ENCODE assay signal across 1 cellular context in genomic region chr1:24904731-24905354, GRCh38.
TF ChIP-seq lines count a peak whose summit lies in the region.

No MANE protein-coding gene starts in this region.

TF ChIP-seq in GM23338, 12 proteins besides CTCF, POLR2A, EP300 and RAD21 (continued from another document):
- TF ChIP-seq, protein P1, sequence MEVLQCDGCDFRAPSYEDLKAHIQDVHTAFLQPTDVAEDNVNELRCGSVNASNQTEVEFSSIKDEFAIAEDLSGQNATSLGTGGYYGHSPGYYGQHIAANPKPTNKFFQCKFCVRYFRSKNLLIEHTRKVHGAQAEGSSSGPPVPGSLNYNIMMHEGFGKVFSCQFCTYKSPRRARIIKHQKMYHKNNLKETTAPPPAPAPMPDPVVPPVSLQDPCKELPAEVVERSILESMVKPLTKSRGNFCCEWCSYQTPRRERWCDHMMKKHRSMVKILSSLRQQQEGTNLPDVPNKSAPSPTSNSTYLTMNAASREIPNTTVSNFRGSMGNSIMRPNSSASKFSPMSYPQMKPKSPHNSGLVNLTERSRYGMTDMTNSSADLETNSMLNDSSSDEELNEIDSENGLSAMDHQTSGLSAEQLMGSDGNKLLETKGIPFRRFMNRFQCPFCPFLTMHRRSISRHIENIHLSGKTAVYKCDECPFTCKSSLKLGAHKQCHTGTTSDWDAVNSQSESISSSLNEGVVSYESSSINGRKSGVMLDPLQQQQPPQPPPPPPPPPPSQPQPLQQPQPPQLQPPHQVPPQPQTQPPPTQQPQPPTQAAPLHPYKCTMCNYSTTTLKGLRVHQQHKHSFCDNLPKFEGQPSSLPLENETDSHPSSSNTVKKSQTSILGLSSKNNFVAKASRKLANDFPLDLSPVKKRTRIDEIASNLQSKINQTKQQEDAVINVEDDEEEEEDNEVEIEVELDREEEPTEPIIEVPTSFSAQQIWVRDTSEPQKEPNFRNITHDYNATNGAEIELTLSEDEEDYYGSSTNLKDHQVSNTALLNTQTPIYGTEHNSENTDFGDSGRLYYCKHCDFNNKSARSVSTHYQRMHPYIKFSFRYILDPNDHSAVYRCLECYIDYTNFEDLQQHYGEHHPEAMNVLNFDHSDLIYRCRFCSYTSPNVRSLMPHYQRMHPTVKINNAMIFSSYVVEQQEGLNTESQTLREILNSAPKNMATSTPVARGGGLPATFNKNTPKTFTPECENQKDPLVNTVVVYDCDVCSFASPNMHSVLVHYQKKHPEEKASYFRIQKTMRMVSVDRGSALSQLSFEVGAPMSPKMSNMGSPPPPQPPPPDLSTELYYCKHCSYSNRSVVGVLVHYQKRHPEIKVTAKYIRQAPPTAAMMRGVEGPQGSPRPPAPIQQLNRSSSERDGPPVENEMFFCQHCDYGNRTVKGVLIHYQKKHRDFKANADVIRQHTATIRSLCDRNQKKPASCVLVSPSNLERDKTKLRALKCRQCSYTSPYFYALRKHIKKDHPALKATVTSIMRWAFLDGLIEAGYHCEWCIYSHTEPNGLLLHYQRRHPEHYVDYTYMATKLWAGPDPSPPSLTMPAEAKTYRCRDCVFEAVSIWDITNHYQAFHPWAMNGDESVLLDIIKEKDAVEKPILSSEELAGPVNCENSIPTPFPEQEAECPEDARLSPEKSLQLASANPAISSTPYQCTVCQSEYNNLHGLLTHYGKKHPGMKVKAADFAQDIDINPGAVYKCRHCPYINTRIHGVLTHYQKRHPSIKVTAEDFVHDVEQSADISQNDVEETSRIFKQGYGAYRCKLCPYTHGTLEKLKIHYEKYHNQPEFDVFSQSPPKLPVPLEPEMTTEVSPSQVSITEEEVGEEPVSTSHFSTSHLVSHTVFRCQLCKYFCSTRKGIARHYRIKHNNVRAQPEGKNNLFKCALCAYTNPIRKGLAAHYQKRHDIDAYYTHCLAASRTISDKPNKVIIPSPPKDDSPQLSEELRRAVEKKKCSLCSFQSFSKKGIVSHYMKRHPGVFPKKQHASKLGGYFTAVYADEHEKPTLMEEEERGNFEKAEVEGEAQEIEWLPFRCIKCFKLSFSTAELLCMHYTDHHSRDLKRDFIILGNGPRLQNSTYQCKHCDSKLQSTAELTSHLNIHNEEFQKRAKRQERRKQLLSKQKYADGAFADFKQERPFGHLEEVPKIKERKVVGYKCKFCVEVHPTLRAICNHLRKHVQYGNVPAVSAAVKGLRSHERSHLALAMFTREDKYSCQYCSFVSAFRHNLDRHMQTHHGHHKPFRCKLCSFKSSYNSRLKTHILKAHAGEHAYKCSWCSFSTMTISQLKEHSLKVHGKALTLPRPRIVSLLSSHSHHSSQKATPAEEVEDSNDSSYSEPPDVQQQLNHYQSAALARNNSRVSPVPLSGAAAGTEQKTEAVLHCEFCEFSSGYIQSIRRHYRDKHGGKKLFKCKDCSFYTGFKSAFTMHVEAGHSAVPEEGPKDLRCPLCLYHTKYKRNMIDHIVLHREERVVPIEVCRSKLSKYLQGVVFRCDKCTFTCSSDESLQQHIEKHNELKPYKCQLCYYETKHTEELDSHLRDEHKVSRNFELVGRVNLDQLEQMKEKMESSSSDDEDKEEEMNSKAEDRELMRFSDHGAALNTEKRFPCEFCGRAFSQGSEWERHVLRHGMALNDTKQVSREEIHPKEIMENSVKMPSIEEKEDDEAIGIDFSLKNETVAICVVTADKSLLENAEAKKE (CRISPR knock-in tag; IDR thresholded peaks at IDR 0.05): no peak
- TF ChIP-seq, protein P2, sequence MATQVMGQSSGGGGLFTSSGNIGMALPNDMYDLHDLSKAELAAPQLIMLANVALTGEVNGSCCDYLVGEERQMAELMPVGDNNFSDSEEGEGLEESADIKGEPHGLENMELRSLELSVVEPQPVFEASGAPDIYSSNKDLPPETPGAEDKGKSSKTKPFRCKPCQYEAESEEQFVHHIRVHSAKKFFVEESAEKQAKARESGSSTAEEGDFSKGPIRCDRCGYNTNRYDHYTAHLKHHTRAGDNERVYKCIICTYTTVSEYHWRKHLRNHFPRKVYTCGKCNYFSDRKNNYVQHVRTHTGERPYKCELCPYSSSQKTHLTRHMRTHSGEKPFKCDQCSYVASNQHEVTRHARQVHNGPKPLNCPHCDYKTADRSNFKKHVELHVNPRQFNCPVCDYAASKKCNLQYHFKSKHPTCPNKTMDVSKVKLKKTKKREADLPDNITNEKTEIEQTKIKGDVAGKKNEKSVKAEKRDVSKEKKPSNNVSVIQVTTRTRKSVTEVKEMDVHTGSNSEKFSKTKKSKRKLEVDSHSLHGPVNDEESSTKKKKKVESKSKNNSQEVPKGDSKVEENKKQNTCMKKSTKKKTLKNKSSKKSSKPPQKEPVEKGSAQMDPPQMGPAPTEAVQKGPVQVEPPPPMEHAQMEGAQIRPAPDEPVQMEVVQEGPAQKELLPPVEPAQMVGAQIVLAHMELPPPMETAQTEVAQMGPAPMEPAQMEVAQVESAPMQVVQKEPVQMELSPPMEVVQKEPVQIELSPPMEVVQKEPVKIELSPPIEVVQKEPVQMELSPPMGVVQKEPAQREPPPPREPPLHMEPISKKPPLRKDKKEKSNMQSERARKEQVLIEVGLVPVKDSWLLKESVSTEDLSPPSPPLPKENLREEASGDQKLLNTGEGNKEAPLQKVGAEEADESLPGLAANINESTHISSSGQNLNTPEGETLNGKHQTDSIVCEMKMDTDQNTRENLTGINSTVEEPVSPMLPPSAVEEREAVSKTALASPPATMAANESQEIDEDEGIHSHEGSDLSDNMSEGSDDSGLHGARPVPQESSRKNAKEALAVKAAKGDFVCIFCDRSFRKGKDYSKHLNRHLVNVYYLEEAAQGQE (IDR thresholded peaks at IDR 0.05; ENCODE audit: unreplicated experiment): no peak
- TF ChIP-seq CREB1 (CRISPR knock-in tag; IDR thresholded peaks at IDR 0.05; ENCODE audit: low read depth) (no peak), EZH2 (IDR thresholded peaks at IDR 0.05; ENCODE audit: low read depth, unreplicated experiment) (no peak)
